ENCODE assay signal across 1 cellular context in genomic region chr5:21145376-21145775, GRCh38.
TF ChIP-seq lines count a peak whose summit lies in the region.

No MANE protein-coding gene starts in this region.

TF ChIP-seq in GM23338, 12 proteins besides CTCF, POLR2A, EP300 and RAD21 (continued from another document):
- TF ChIP-seq ETS1 (IDR thresholded peaks at IDR 0.05) = no peak
- TF ChIP-seq REST (IDR thresholded peaks at IDR 0.05; ENCODE audit: unreplicated experiment) = no peak
